1 cellular context compared by ENCODE assay signal in the genomic region with DNA sequence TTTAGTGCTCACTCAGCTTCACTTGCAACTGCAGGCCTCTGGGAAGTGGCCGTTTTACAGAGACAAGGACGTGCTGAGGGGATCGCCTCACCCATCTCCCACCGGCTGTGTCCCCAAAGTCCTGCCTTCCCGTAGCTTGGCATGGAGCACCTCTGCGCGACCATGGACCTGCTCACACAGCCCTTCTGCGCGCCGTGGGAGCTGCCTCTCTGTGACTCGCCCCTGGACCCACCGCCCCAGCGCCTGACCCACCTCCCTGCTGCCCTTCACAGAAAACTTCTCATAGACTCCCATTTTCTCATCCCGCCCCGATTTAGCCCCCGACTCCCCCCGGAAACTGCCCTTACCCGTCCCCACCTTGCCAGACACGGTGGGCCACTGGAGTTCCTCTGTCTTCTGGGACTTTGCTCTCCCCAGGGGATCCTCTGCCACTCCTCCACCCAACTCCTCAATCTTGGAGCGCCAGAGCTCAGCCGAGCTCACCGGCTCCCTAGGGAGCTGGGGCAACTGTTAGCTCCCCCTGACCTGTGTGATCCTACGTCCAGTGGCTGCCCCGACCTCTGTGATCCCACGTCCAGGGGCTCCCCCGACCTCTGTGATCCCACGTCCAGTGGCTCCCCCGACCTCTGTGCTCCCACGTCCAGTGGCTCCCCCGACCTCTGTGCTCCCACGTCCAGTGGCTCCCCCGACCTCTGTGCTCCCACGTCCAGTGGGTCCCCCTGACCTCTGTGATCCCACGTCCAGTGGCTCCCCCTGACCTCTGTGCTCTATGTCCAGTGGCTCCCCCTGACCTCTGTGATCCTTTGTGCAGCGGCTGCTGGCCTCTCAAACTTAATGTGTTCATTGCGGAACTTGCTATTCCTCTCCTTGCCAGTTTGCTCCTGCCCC.
TF ChIP-seq lines count a peak whose summit lies in the region.

No MANE protein-coding gene starts in this region.

TF ChIP-seq in H1, 55 proteins besides CTCF, POLR2A, EP300 and RAD21:
- TF ChIP-seq ASH2L (IDR thresholded peaks at IDR 0.05; ENCODE audit: low read length), result no peak
- 0 out of 2 replicates have a peak, but pooled peaks have one; percentile 8 for TF ChIP-seq POLR2AphosphoS5 (IDR thresholded peaks at IDR 0.05; ENCODE audit: low read depth, low read length)
- TF ChIP-seq, protein P1, sequence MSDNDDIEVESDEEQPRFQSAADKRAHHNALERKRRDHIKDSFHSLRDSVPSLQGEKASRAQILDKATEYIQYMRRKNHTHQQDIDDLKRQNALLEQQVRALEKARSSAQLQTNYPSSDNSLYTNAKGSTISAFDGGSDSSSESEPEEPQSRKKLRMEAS (IDR thresholded peaks at IDR 0.05), result no peak
- no peak for TF ChIP-seq CREB1 (IDR thresholded peaks at IDR 0.05)
